8 cellular contexts compared by ENCODE assay signal in genomic region chr9:133347515-133347984, GRCh38. TPM values are rescaled to one million over a fixed set of nuclear protein-coding genes. Genes with fewer than 3 reads are reported as not detected.
DNase-seq lines count a peak whose midpoint lies in the region; ATAC-seq, FAIRE-seq and TF ChIP-seq lines count a peak whose summit lies in the region.

No MANE protein-coding gene starts in this region.

- H3K27me3 ChIP-seq in keratinocyte (ENCODE audit: control insufficient read depth, extremely low read depth, insufficient read depth, low read length): no peaks in the 10 kb centered on the region

- dilution Hi-C loops in keratinocyte (cut with MboI; ENCODE audit: extremely low pct_ligation_motif_present, low sequenced_read_pairs): no loop called here

- peak overlapping the region; percentile 95 to 99 (median 98) for H3K4me3 Mint-ChIP-seq in brain

- H3K36me3 Mint-ChIP-seq in brain: peaks cover 58% of the 10 kb centered on the region

- H3K4me3 ChIP-seq in GM12875 (ENCODE audit: low read depth, low read length) (peak overlapping the region; percentile 96), keratinocyte (ENCODE audit: control insufficient read depth in 2 of 3, extremely low read depth in 1 of 3, insufficient read depth in 2 of 3, low read depth in 1 of 3, low read length in 3 of 3) (peak overlapping the region; percentile 86 to 92 (median 92))

- peaks cover 45% of the 10 kb centered on the region for H3K79me2 ChIP-seq in keratinocyte (ENCODE audit: control insufficient read depth, insufficient read depth, low read length)

- peaks cover 12% of the 10 kb centered on the region for H4K20me1 ChIP-seq in keratinocyte (ENCODE audit: control insufficient read depth, extremely low read depth, insufficient read depth, low read length)

- FAIRE-seq in keratinocyte (lab: Jason Lieb, UNC): no peak

- peak; percentile 20 for ATAC-seq in HG02798 (IDR thresholded peaks at IDR 0.05; ENCODE audit: poor library complexity, unreplicated experiment)

- peaks cover 14% of the 10 kb centered on the region for H3K27me3 Mint-ChIP-seq in brain

- peak; percentile 27 for DNase-seq in NOMO-1 treated with dmso at 0.1 percent for 144 hours (lab: John Stamatoyannopoulos, UW; ENCODE audit: unreplicated experiment)
- DNase-seq in keratinocyte (ENCODE audit: low read depth, low spot score): no peak
- DNase-seq in stimulated activated naive CD4-positive, alpha-beta T cell treated with Interleukin-2 at 50 U/mL for 16 hours (lab: John Stamatoyannopoulos, UW): peak; percentile 47
- DNase-seq in mucosa of gallbladder (ENCODE audit: low spot score): no peak

- H3K36me3 ChIP-seq in keratinocyte (ENCODE audit: control insufficient read depth in 2 of 2, extremely low read depth in 1 of 2, insufficient read depth in 2 of 2, low read length in 2 of 2): peaks cover 52 to 65% of the 10 kb centered on the region in 2 experiments

- peak overlapping the region; percentile 96 to 99 (median 99) for H3K27ac Mint-ChIP-seq in brain

- H3K4me2 ChIP-seq in keratinocyte (ENCODE audit: control insufficient read depth, extremely low read depth, insufficient read depth, low read depth, low read length): peak overlapping the region; percentile 83

- H2AFZ ChIP-seq in keratinocyte (ENCODE audit: control insufficient read depth, low read length): peak overlapping the region; percentile 34

- H3K9me3 Mint-ChIP-seq in brain: peaks cover 0 to 4% (median 0%) of the 10 kb centered on the region in 5 experiments

- H3K27ac ChIP-seq in 22Rv1 (peak overlapping the region; percentile 92), keratinocyte (ENCODE audit: control insufficient read depth, insufficient read depth, low read length) (peak overlapping the region; percentile 97)

- peaks cover 19% of the 10 kb centered on the region for H3K4me1 ChIP-seq in keratinocyte (ENCODE audit: control insufficient read depth, extremely low read depth, insufficient read depth, low read length)

- TF ChIP-seq CTCF in 22Rv1 (IDR thresholded peaks at IDR 0.05): no peak
- no peak for TF ChIP-seq CTCF in GM12875 (IDR thresholded peaks at IDR 0.05; ENCODE audit: borderline replicate concordance, insufficient read depth, low read depth, low read length)
- peak in 1 of 2 experiments; percentile 34 for TF ChIP-seq CTCF in brain (conservative IDR thresholded peaks at IDR 0.05)
- TF ChIP-seq CTCF in keratinocyte (optimal IDR thresholded peaks at IDR 0.05 in 1 of 3, IDR thresholded peaks at IDR 0.05 in 1 of 3, conservative IDR thresholded peaks at IDR 0.05 in 1 of 3; ENCODE audit: extremely low read depth in 1 of 3, insufficient read depth in 2 of 3, low read length in 3 of 3): no peak

- H3K9ac ChIP-seq in keratinocyte (ENCODE audit: control insufficient read depth, extremely low read depth, insufficient read depth, low read length): peak overlapping the region; percentile 97

- no peaks in the 10 kb centered on the region for H3K9me1 ChIP-seq in keratinocyte (ENCODE audit: control insufficient read depth, extremely low read depth, insufficient read depth, low read length)

- H3K9me3 ChIP-seq in keratinocyte (ENCODE audit: control insufficient read depth, low read depth, low read length): no peaks in the 10 kb centered on the region

- peaks cover 38% of the 10 kb centered on the region for H3K4me1 Mint-ChIP-seq in brain

RNA-seq across cellular contexts. Expression of gene MED22, which starts 0.4 kb away (rescaled TPM):
- polyA plus RNA-seq in brain (ENCODE audit: insufficient read depth, low read depth, low replicate concordance) (37.7 TPM), keratinocyte (15.3 to 25.6 TPM (median 15.9 TPM) in 3 replicates)
- polyA plus RNA-seq in keratinocyte (2011; ENCODE audit: low read depth): 3.0 TPM
- 10.8 and 18.5 TPM in 2 replicates for polyA plus RNA-seq in keratinocyte (2011; cell fraction: cytosol; rRNA removed)
- polyA plus RNA-seq in keratinocyte (2011; cell fraction: nucleus; rRNA removed): 28.7 and 31.8 TPM in 2 replicates
- 7.5 and 16.9 TPM in 2 replicates for polyA plus RNA-seq in keratinocyte (2012; ENCODE audit: low replicate concordance)
- 17.5 to 36.0 TPM (median 33.2 TPM) in 3 replicates for polyA minus RNA-seq in keratinocyte
- polyA minus RNA-seq in keratinocyte (2011; cell fraction: cytosol; rRNA and poly(A)+ RNA removed): 17.3 TPM
- polyA minus RNA-seq in keratinocyte (2011; cell fraction: nucleus; rRNA and poly(A)+ RNA removed): 10.7 and 12.0 TPM in 2 replicates
- 28.7 TPM for total RNA-seq in mucosa of gallbladder

RNA-seq across cellular contexts. Expression of gene RPL7A, which starts 0.5 kb away (rescaled TPM):
- polyA plus RNA-seq in brain (ENCODE audit: insufficient read depth, low read depth, low replicate concordance) (5,503 TPM), keratinocyte (2,394 to 3,298 TPM (median 2,684 TPM) in 3 replicates)
- polyA plus RNA-seq in keratinocyte (2011; ENCODE audit: low read depth): 1,320 TPM
- polyA plus RNA-seq in keratinocyte (2011; cell fraction: cytosol; rRNA removed): 3,782 and 4,157 TPM in 2 replicates
- polyA plus RNA-seq in keratinocyte (2011; cell fraction: nucleus; rRNA removed): 1,072 and 1,201 TPM in 2 replicates
- polyA plus RNA-seq in keratinocyte (2012; ENCODE audit: low replicate concordance): 2,384 and 2,909 TPM in 2 replicates
- polyA minus RNA-seq in keratinocyte: 1,498 to 3,012 TPM (median 2,133 TPM) in 3 replicates
- 1,283 TPM for polyA minus RNA-seq in keratinocyte (2011; cell fraction: cytosol; rRNA and poly(A)+ RNA removed)
- 279 and 333 TPM in 2 replicates for polyA minus RNA-seq in keratinocyte (2011; cell fraction: nucleus; rRNA and poly(A)+ RNA removed)
- total RNA-seq in mucosa of gallbladder: 1,477 TPM

RNA-seq across cellular contexts. Expression of gene SURF1, which starts 8.7 kb away (rescaled TPM):
- polyA plus RNA-seq in brain (ENCODE audit: insufficient read depth, low read depth, low replicate concordance) (104 TPM), keratinocyte (31.1 to 34.0 TPM (median 32.9 TPM) in 3 replicates)
- polyA plus RNA-seq in keratinocyte (2011; ENCODE audit: low read depth): 18.6 TPM
- polyA plus RNA-seq in keratinocyte (2011; cell fraction: cytosol; rRNA removed): 29.0 and 29.1 TPM in 2 replicates
- polyA plus RNA-seq in keratinocyte (2011; cell fraction: nucleus; rRNA removed): 23.9 and 24.3 TPM in 2 replicates
- 28.9 and 30.4 TPM in 2 replicates for polyA plus RNA-seq in keratinocyte (2012; ENCODE audit: low replicate concordance)
- polyA minus RNA-seq in keratinocyte: 13.5 to 15.6 TPM (median 15.2 TPM) in 3 replicates
- 11.5 TPM for polyA minus RNA-seq in keratinocyte (2011; cell fraction: cytosol; rRNA and poly(A)+ RNA removed)
- polyA minus RNA-seq in keratinocyte (2011; cell fraction: nucleus; rRNA and poly(A)+ RNA removed): 5.4 and 6.2 TPM in 2 replicates
- 53.5 TPM for total RNA-seq in mucosa of gallbladder

RNA-seq across cellular contexts. Expression of gene SURF2, which starts 8.8 kb away (rescaled TPM):
- polyA plus RNA-seq in brain (ENCODE audit: insufficient read depth, low read depth, low replicate concordance) (75.0 TPM), keratinocyte (21.2 to 29.0 TPM (median 28.2 TPM) in 3 replicates)
- 26.6 TPM for polyA plus RNA-seq in keratinocyte (2011; ENCODE audit: low read depth)
- polyA plus RNA-seq in keratinocyte (2011; cell fraction: cytosol; rRNA removed): 21.7 and 46.2 TPM in 2 replicates
- polyA plus RNA-seq in keratinocyte (2011; cell fraction: nucleus; rRNA removed): 10.8 and 13.1 TPM in 2 replicates
- 38.6 and 45.6 TPM in 2 replicates for polyA plus RNA-seq in keratinocyte (2012; ENCODE audit: low replicate concordance)
- polyA minus RNA-seq in keratinocyte: 7.5 to 19.6 TPM (median 10.1 TPM) in 3 replicates
- polyA minus RNA-seq in keratinocyte (2011; cell fraction: cytosol; rRNA and poly(A)+ RNA removed): 34.5 TPM
- polyA minus RNA-seq in keratinocyte (2011; cell fraction: nucleus; rRNA and poly(A)+ RNA removed): 5.5 and 5.9 TPM in 2 replicates
- 19.5 TPM for total RNA-seq in mucosa of gallbladder

RNA-seq across cellular contexts. Expression of gene SURF6, which starts 11.6 kb away (rescaled TPM):
- polyA plus RNA-seq in brain (ENCODE audit: insufficient read depth, low read depth, low replicate concordance) (24.4 TPM), keratinocyte (11.8 to 13.0 TPM (median 12.4 TPM) in 3 replicates)
- polyA plus RNA-seq in keratinocyte (2011; ENCODE audit: low read depth): 5.7 TPM
- polyA plus RNA-seq in keratinocyte (2011; cell fraction: cytosol; rRNA removed): 5.7 and 15.4 TPM in 2 replicates
- 16.9 and 26.8 TPM in 2 replicates for polyA plus RNA-seq in keratinocyte (2011; cell fraction: nucleus; rRNA removed)
- 7.4 and 26.1 TPM in 2 replicates for polyA plus RNA-seq in keratinocyte (2012; ENCODE audit: low replicate concordance)
- 3.5 to 9.2 TPM (median 4.1 TPM) in 3 replicates for polyA minus RNA-seq in keratinocyte
- 17.3 TPM for polyA minus RNA-seq in keratinocyte (2011; cell fraction: cytosol; rRNA and poly(A)+ RNA removed)
- polyA minus RNA-seq in keratinocyte (2011; cell fraction: nucleus; rRNA and poly(A)+ RNA removed): 6.2 and 7.8 TPM in 2 replicates
- 25.2 TPM for total RNA-seq in mucosa of gallbladder

Comparison
In these comparisons a context has a peak if more than half of its experiments do, and no peak if none do; other contexts are left out.
1. DNase-seq: peak in NOMO-1 treated with dmso at 0.1 percent for 144 hours (single experiment) and stimulated activated naive CD4-positive, alpha-beta T cell treated with Interleukin-2 at 50 U/mL for 16 hours (single experiment); none in keratinocyte (single experiment) and mucosa of gallbladder (single experiment).